In the genomic region with DNA sequence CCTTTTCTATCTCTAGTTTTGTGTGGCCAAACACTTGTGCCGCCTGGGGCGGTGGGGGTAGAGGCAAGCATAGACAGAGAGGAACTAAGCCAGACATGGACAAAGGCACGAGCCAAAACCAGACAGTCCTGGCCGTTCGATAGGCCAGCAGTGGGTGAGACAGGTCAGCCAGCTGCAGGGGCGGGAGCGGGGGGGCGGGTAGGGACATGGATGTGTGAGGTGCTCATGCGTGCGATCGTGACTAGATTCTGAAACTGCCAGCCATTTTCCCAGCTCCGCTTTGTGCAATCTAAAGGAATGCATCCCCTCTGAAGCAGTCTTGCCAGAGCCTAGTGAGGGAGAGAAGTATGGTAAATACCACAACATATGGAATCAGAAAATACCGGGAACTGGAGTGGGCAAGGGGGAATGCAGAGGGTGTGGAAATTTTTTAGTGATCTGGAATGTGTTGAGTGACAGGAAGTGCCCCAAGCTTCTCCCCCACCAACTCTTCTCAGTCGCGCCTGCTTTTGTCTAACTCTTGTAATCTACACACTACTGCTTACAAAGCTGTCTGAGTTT, we compare ENCODE assay signal across 8 cellular contexts.
DNase-seq lines count a peak whose midpoint lies in the region; ATAC-seq and TF ChIP-seq lines count a peak whose summit lies in the region.

No MANE protein-coding gene starts in this region.

- peaks cover 14% of the 10 kb centered on the region for H3K27me3 Mint-ChIP-seq in CD4-positive, alpha-beta T cell

- 1 to 2% methylated on average over 15 of the region's 15 CpGs for WGBS in heart right ventricle, 2 donors

- H3K9me2 ChIP-seq in Karpas-422 (replicated peaks; ENCODE audit: insufficient read depth, low read length), result no peaks in the 10 kb centered on the region

- peaks cover 11% of the 10 kb centered on the region; the same call in 1 of the 2 replicates for H4K20me1 ChIP-seq in Karpas-422 (ENCODE audit: insufficient read depth, low read depth, low read length)

- H3K36me3 ChIP-seq in Karpas-422 (ENCODE audit: insufficient read depth, low read length), result no peaks in the 10 kb centered on the region
- no peaks in the 10 kb centered on the region for H3K36me3 ChIP-seq in heart right ventricle
- H3K36me3 ChIP-seq in parathyroid adenoma (ENCODE audit: control insufficient read depth, insufficient read depth, low read length), result no peaks in the 10 kb centered on the region

- intact Hi-C loops in CD4-positive, alpha-beta T cell (cut with DNase I, micrococcal nuclease), result no loop called here
- intact Hi-C loops in heart right ventricle (cut with DNase I), result loop anchor here in 2 of 10 donors (5.0 kb wide), 2 partner anchors 37 to 42 kb away; no protein-coding TSS in a partner anchor

- peaks cover 29% of the 10 kb centered on the region for H3K4me1 ChIP-seq in Karpas-422 (ENCODE audit: low read length)
- H3K4me1 ChIP-seq in heart right ventricle, result peaks cover 0 to 52% (median 20%) of the 10 kb centered on the region in 9 donors
- no peaks in the 10 kb centered on the region for H3K4me1 ChIP-seq in parathyroid adenoma

- no peak overlapping the region for H3K4me3 ChIP-seq in Karpas-422 (ENCODE audit: low read length)
- peak overlapping the region; percentile 23 to 68 (median 58) for H3K4me3 ChIP-seq in heart right ventricle
- H3K4me3 ChIP-seq in parathyroid adenoma (ENCODE audit: low read depth, low read length), result peak overlapping the region; percentile 69

- H3K9me3 Mint-ChIP-seq in CD4-positive, alpha-beta T cell, result no peaks in the 10 kb centered on the region

- POLR2A ChIA-PET in CD4-positive, alpha-beta T cell (lab: Charles Lee), result interaction anchor here (0.6 to 1.3 kb wide), 6 partner anchors 9 to 731 kb away, joined by 3 to 6 read pairs (median 4); no protein-coding TSS in a partner anchor

- H3K27me3 ChIP-seq in CD4-positive, alpha-beta T cell (ENCODE audit: control insufficient read depth, insufficient read depth, low read length), result peaks cover 4% of the 10 kb centered on the region
- H3K27me3 ChIP-seq in Karpas-422 (ENCODE audit: low read length) (no peaks in the 10 kb centered on the region), heart right ventricle (no peaks in the 10 kb centered on the region), parathyroid adenoma (ENCODE audit: control insufficient read depth, insufficient read depth, low read length) (no peaks in the 10 kb centered on the region)

- CTCF ChIA-PET in CD4-positive, alpha-beta T cell (lab: Charles Lee), result no interaction called here

- peak in 9 of 10 experiments; percentile 4 to 48 (median 7) for DNase-seq in CD4-positive, alpha-beta T cell
- no peak for DNase-seq in Karpas-422
- DNase-seq in SIG-M5 (lab: John Stamatoyannopoulos, UW), result peak; percentile 29
- DNase-seq in amniotic stem cell (lab: John Stamatoyannopoulos, UW), result peak; percentile 82
- DNase-seq in heart right ventricle, result peak; percentile 72 to 81
- no peak for DNase-seq in T-helper 9 cell

- no peaks in the 10 kb centered on the region for H3K36me3 Mint-ChIP-seq in CD4-positive, alpha-beta T cell (ENCODE audit: low read depth)

- peak overlapping the region; percentile 92 for H3K27ac Mint-ChIP-seq in CD4-positive, alpha-beta T cell

- no peak for TF ChIP-seq CTCF in CD4-positive, alpha-beta T cell (IDR thresholded peaks at IDR 0.05)
- TF ChIP-seq CTCF in heart right ventricle (IDR thresholded peaks at IDR 0.05), result no peak
- TF ChIP-seq CTCF in parathyroid adenoma (IDR thresholded peaks at IDR 0.05), result no peak

- peaks cover 35% of the 10 kb centered on the region for H3K4me1 Mint-ChIP-seq in CD4-positive, alpha-beta T cell (ENCODE audit: low read depth)

- H3K4me2 ChIP-seq in Karpas-422 (ENCODE audit: low read depth, low read length, poor library complexity, severe bottlenecking), result peak overlapping the region; percentile 22
- H3K4me2 ChIP-seq in parathyroid adenoma (ENCODE audit: low read length), result peak overlapping the region; percentile 85

- H3K4me3 Mint-ChIP-seq in CD4-positive, alpha-beta T cell, result peak overlapping the region; percentile 90

- peak; percentile 40 for ATAC-seq in CD4-positive, alpha-beta T cell (ENCODE audit: poor library complexity)
- ATAC-seq in GM19468 (IDR thresholded peaks at IDR 0.05; ENCODE audit: extremely low read depth, unreplicated experiment), result peak; percentile 33
- ATAC-seq in heart right ventricle, result peak; percentile 76 to 91 (median 88)

- no peaks in the 10 kb centered on the region for H3K9me3 ChIP-seq in CD4-positive, alpha-beta T cell (ENCODE audit: control insufficient read depth, low read length)
- H3K9me3 ChIP-seq in Karpas-422 (ENCODE audit: low read length), result no peaks in the 10 kb centered on the region
- no peaks in the 10 kb centered on the region for H3K9me3 ChIP-seq in heart right ventricle
- H3K9me3 ChIP-seq in parathyroid adenoma (ENCODE audit: control insufficient read depth, low read length), result no peaks in the 10 kb centered on the region

- no peaks in the 10 kb centered on the region for H3K79me2 ChIP-seq in Karpas-422 (ENCODE audit: low read length)
- H3K79me2 ChIP-seq in parathyroid adenoma, result peaks cover 5% of the 10 kb centered on the region

- H3K27ac ChIP-seq in CD4-positive, alpha-beta T cell (ENCODE audit: low read depth, low read length), result no peak overlapping the region
- H3K27ac ChIP-seq in Karpas-422 (ENCODE audit: low read length) (no peak overlapping the region), heart right ventricle (peak overlapping the region; percentile 44 to 86 (median 80)), parathyroid adenoma (peak overlapping the region; percentile 92)

- H2AFZ ChIP-seq in Karpas-422 (ENCODE audit: low read length), result no peak overlapping the region
- H2AFZ ChIP-seq in parathyroid adenoma, result peak overlapping the region; percentile 63

- no peak overlapping the region for H3K9ac ChIP-seq in Karpas-422 (ENCODE audit: low read length)
- H3K9ac ChIP-seq in parathyroid adenoma, result peak overlapping the region; percentile 8

Comparison
In these comparisons a context has a peak if more than half of its experiments do, and no peak if none do; other contexts are left out.
1. ATAC-seq: peak in every context shown above with its lines; median percentile 88 in heart right ventricle; 40 in CD4-positive, alpha-beta T cell; 33 in GM19468.
2. DNase-seq: peak in CD4-positive, alpha-beta T cell (9 of 10), SIG-M5 (single experiment), amniotic stem cell (single experiment) and heart right ventricle (2 of 2); none in Karpas-422 (single experiment) and T-helper 9 cell (single experiment).
3. H3K27ac ChIP-seq: peak in heart right ventricle (10 of 10) and parathyroid adenoma (single experiment); none in CD4-positive, alpha-beta T cell (single experiment) and Karpas-422 (single experiment).